ENCODE assay signal across 1 cellular context in the genomic region with DNA sequence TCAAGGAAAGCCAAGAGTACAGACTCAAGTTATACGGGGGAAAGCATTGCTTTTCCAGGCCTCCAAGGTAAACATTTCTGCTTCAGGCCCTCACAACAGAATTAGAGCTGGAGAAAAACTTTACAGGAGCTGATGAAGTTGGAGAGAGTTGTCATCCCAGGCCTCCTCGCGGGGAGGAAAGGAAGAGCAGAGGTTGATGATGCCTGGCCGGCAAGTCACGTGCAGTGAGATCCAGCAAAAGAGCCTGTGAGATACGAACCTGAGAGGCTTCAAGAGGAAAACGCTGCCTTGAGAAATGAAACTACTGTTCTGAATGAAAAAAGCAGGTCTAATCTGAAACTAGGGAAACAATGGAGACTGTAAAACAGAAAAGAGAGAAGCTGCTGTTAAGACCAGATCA.
TF ChIP-seq lines count a peak whose summit lies in the region.

No MANE protein-coding gene starts in this region.

TF ChIP-seq in HepG2, 621 proteins besides CTCF, POLR2A, EP300 and RAD21 (continued from another document):
- TF ChIP-seq, protein P1, sequence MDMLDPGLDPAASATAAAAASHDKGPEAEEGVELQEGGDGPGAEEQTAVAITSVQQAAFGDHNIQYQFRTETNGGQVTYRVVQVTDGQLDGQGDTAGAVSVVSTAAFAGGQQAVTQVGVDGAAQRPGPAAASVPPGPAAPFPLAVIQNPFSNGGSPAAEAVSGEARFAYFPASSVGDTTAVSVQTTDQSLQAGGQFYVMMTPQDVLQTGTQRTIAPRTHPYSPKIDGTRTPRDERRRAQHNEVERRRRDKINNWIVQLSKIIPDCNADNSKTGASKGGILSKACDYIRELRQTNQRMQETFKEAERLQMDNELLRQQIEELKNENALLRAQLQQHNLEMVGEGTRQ (IDR thresholded peaks at IDR 0.05; ENCODE audit: low read depth, low read length) = peak; percentile 80
- TF ChIP-seq, protein P1 (CRISPR knock-in tag; IDR thresholded peaks at IDR 0.05; ENCODE audit: borderline replicate concordance) = peak; percentile 80; the same call in 1 of the 2 replicates
- TF ChIP-seq ZNF446 (CRISPR knock-in tag; IDR thresholded peaks at IDR 0.05) (no peak), ZNF724P (CRISPR knock-in tag; IDR thresholded peaks at IDR 0.05; ENCODE audit: borderline replicate concordance) (no peak), KDM6A (CRISPR knock-in tag; IDR thresholded peaks at IDR 0.05; ENCODE audit: low read depth) (no peak), PREB (CRISPR knock-in tag; IDR thresholded peaks at IDR 0.05) (no peak), ZNF383 (CRISPR knock-in tag; IDR thresholded peaks at IDR 0.05; ENCODE audit: borderline replicate concordance) (no peak)
